ENCODE assay signal across 23 cellular contexts in genomic region chr4:125770814-125771398, GRCh38.
"Had no signal": no experiment of that assay in that cellular context is flagged by ENCODE, and none has a peak within 500 bp of the region (broad histone marks: within the 10 kb centered on the region; RNA-seq: fewer than 3 reads in every experiment).

No MANE protein-coding gene starts in this region.

- H3K27ac ChIP-seq: epithelial cell of prostate, esophagus muscularis mucosa, gastrocnemius medialis, left ventricle myocardium inferior, lower lobe of right lung, psoas muscle, right lobe of liver, spleen, tibial artery, upper lobe of left lung, vagina had no signal

- DNase-seq: cortex of kidney; effector memory CD4-positive, alpha-beta T cell; gastrocnemius medialis; immature natural killer cell; left ventricle myocardium inferior; lower lobe of right lung; midbrain; psoas muscle; retina; right lobe of liver; spleen; stimulated activated CD4-positive, alpha-beta T cell treated with anti-CD3 and anti-CD28 coated beads, Interleukin-15, amount 100 ng/mL, for 24 hours; stimulated activated CD4-positive, alpha-beta T cell treated with anti-CD3 and anti-CD28 coated beads, Interleukin-1b, Interleukin-23, amount 100 ng/mL, for 48 hours; stimulated activated CD4-positive, alpha-beta T cell treated with anti-CD3 and anti-CD28 coated beads, Interleukin-4, amount 100 ng/mL, for 24 hours; tibial artery; upper lobe of left lung had no signal

- H3K9me3 Mint-ChIP-seq: natural killer cell treated with Interleukin-12 subunit alpha and Interleukin-12 subunit beta and Interleukin-15 and Interleukin-18, amount 100 ng/mL, for 72 hours had no signal

- H3K36me3 Mint-ChIP-seq: immature natural killer cell; memory B cell; natural killer cell treated with Interleukin-12 subunit alpha and Interleukin-12 subunit beta and Interleukin-15 and Interleukin-18, amount 100 ng/mL, for 72 hours; stimulated activated memory B cell treated with anti-CD40 and anti-IgM and Interleukin-4, amounts not matched to agents 10 μg/mL and 1 μg/mL and 100 μg/mL, for 72 hours had no signal

- H3K4me1 Mint-ChIP-seq: immature natural killer cell; memory B cell; stimulated activated memory B cell treated with anti-CD40 and anti-IgM and Interleukin-4, amounts not matched to agents 10 μg/mL and 1 μg/mL and 100 μg/mL, for 72 hours had no signal

- H3K27me3 ChIP-seq: esophagus muscularis mucosa, gastrocnemius medialis, right lobe of liver, spleen, tibial artery, upper lobe of left lung, vagina had no signal

- H3K4me3 ChIP-seq: esophagus muscularis mucosa, gastrocnemius medialis, left ventricle myocardium inferior, lower lobe of right lung, psoas muscle, right lobe of liver, spleen, tibial artery, upper lobe of left lung, vagina had no signal

- H3K4me1 ChIP-seq: esophagus muscularis mucosa, gastrocnemius medialis, left ventricle myocardium inferior, lower lobe of right lung, psoas muscle, right lobe of liver, spleen, tibial artery, upper lobe of left lung, vagina had no signal

- H3K9me3 ChIP-seq: esophagus muscularis mucosa, gastrocnemius medialis, lower lobe of right lung, psoas muscle, right lobe of liver, tibial artery, vagina had no signal

- ATAC-seq: gastrocnemius medialis; lower lobe of right lung; natural killer cell treated with Interleukin-12 subunit alpha and Interleukin-12 subunit beta and Interleukin-15 and Interleukin-18, amount 100 ng/mL, for 72 hours; psoas muscle; right lobe of liver; stimulated activated memory B cell treated with anti-CD40 and anti-IgM and Interleukin-4, amounts not matched to agents 10 μg/mL and 1 μg/mL and 100 μg/mL, for 72 hours had no signal

- H3K4me3 Mint-ChIP-seq: immature natural killer cell; memory B cell; natural killer cell treated with Interleukin-12 subunit alpha and Interleukin-12 subunit beta and Interleukin-15 and Interleukin-18, amount 100 ng/mL, for 72 hours; stimulated activated memory B cell treated with anti-CD40 and anti-IgM and Interleukin-4, amounts not matched to agents 10 μg/mL and 1 μg/mL and 100 μg/mL, for 72 hours; stimulated activated naive CD8-positive, alpha-beta T cell treated with anti-CD3 and anti-CD28 coated beads, Interleukin-15, Interleukin-2, amounts not matched to agents 100 ng/mL and 50 ng/mL, for 24 hours had no signal

- H3K27me3 Mint-ChIP-seq: memory B cell; natural killer cell treated with Interleukin-12 subunit alpha and Interleukin-12 subunit beta and Interleukin-15 and Interleukin-18, amount 100 ng/mL, for 72 hours; stimulated activated memory B cell treated with anti-CD40 and anti-IgM and Interleukin-4, amounts not matched to agents 10 μg/mL and 1 μg/mL and 100 μg/mL, for 72 hours; stimulated activated naive CD8-positive, alpha-beta T cell treated with anti-CD3 and anti-CD28 coated beads, Interleukin-15, Interleukin-2, amounts not matched to agents 100 ng/mL and 50 ng/mL, for 24 hours had no signal

- H3K36me3 ChIP-seq: esophagus muscularis mucosa, gastrocnemius medialis, left ventricle myocardium inferior, lower lobe of right lung, right lobe of liver, spleen, tibial artery, upper lobe of left lung, vagina had no signal

- H3K27ac Mint-ChIP-seq: immature natural killer cell; memory B cell; natural killer cell treated with Interleukin-12 subunit alpha and Interleukin-12 subunit beta and Interleukin-15 and Interleukin-18, amount 100 ng/mL, for 72 hours; stimulated activated memory B cell treated with anti-CD40 and anti-IgM and Interleukin-4, amounts not matched to agents 10 μg/mL and 1 μg/mL and 100 μg/mL, for 72 hours; stimulated activated naive CD8-positive, alpha-beta T cell treated with anti-CD3 and anti-CD28 coated beads, Interleukin-15, Interleukin-2, amounts not matched to agents 100 ng/mL and 50 ng/mL, for 24 hours had no signal
